In the genomic region with DNA sequence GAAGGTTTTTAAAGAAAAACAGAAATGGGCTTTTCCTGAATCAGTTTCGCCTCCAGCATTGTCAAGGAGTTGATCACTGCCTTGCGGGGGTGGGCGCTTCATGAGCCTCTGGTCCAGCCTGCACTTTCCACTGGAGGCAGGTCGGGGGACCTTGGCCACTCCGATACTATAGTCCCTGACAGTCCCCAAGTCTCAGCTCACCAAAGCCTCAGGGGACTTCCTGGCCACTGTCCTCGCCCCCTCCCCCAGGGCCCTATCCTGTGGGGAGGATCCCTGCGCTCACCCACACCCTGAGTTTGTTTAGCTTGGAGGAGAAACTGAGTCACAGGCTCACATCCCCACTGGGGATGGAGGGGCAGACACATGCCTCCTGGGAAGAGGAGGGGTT, we compare ENCODE assay signal across 32 cellular contexts. TPM values are rescaled to one million over a fixed set of nuclear protein-coding genes. Genes with fewer than 3 reads are reported as not detected.
"Had no signal": no experiment of that assay in that cellular context is flagged by ENCODE, and none has a peak within 500 bp of the region (broad histone marks: within the 10 kb centered on the region; RNA-seq: fewer than 3 reads in every experiment).

No MANE protein-coding gene starts in this region.

- H3K4me1 Mint-ChIP-seq: activated CD4-positive, alpha-beta T cell treated with anti-CD3 and anti-CD28 coated beads, Interleukin-2, amount 10 ng/mL, durations not matched to agents 24 days and 14 days; activated naive CD4-positive, alpha-beta T cell treated with anti-CD3 and anti-CD28 coated beads, Interleukin-2, amount 10 ng/mL, durations not matched to agents 7 days and 5 days; activated naive CD8-positive, alpha-beta T cell treated with anti-CD3 and anti-CD28 coated beads, Interleukin-2, amount 50 U/mL, for 24 hours; central memory CD8-positive, alpha-beta T cell had no signal

- ATAC-seq: activated naive CD8-positive, alpha-beta T cell treated with anti-CD3 and anti-CD28 coated beads, Interleukin-2, amount 50 U/mL, for 24 hours; gastrocnemius medialis; right lobe of liver; stimulated activated naive CD8-positive, alpha-beta T cell treated with anti-CD3 and anti-CD28 coated beads, Interleukin-15, Interleukin-2, amounts not matched to agents 100 U/mL and 50 U/mL, for 24 hours had no signal

- DNase-seq: activated CD4-positive, alpha-beta memory T cell treated with anti-CD3 and anti-CD28 coated beads for 36 hours; activated CD4-positive, alpha-beta T cell treated with anti-CD3 and anti-CD28 coated beads, Interleukin-2, amount 10 ng/mL, durations not matched to agents 24 days and 14 days; activated CD4-positive, CD25-positive, alpha-beta regulatory T cell treated with anti-CD3 and anti-CD28 coated beads, Interleukin-2, amount 50 U/mL, for 72 hours; activated CD8-positive, alpha-beta memory T cell treated with anti-CD3 and anti-CD28 coated beads, Interleukin-2, amount 50 U/mL, for 4 hours; activated gamma-delta T cell; activated naive CD4-positive, alpha-beta T cell treated with anti-CD3 and anti-CD28 coated beads, Interleukin-2, amount 10 ng/mL, durations not matched to agents 7 days and 5 days; activated naive CD8-positive, alpha-beta T cell treated with anti-CD3 and anti-CD28 coated beads, Interleukin-2, amount 50 U/mL, for 24 hours; activated T-cell treated with anti-CD3 and anti-CD28 coated beads, Interleukin-2, amount 50 U/mL, for 24 hours; amygdala; effector memory CD4-positive, alpha-beta T cell; gastrocnemius medialis; hippocampal formation; stimulated activated CD4-positive, alpha-beta T cell treated with anti-CD3 and anti-CD28 coated beads, Interleukin-12 subunit alpha, Interleukin-12 subunit beta, amount 100 ng/mL, for 4 hours; stimulated activated CD4-positive, alpha-beta T cell treated with anti-CD3 and anti-CD28 coated beads, Interleukin-4, amount 100 ng/mL, for 1 hour; stimulated activated naive CD8-positive, alpha-beta T cell treated with anti-CD3 and anti-CD28 coated beads, Interleukin-15, Interleukin-2, amounts not matched to agents 100 U/mL and 50 U/mL, for 24 hours; T-helper 2 cell; trophoblast cell had no signal

- H3K27ac Mint-ChIP-seq: activated CD4-positive, alpha-beta memory T cell treated with anti-CD3 and anti-CD28 coated beads for 36 hours; activated CD4-positive, alpha-beta T cell treated with anti-CD3 and anti-CD28 coated beads, Interleukin-2, amount 10 ng/mL, durations not matched to agents 24 days and 14 days; activated naive CD4-positive, alpha-beta T cell treated with anti-CD3 and anti-CD28 coated beads, Interleukin-2, amount 10 ng/mL, durations not matched to agents 7 days and 5 days; activated naive CD8-positive, alpha-beta T cell treated with anti-CD3 and anti-CD28 coated beads, Interleukin-2, amount 50 U/mL, for 24 hours; activated T-cell treated with anti-CD3 and anti-CD28 coated beads, Interleukin-2, amount 50 U/mL, for 24 hours; nephron had no signal

- H3K36me3 Mint-ChIP-seq: activated CD4-positive, alpha-beta memory T cell treated with anti-CD3 and anti-CD28 coated beads for 36 hours; activated naive CD4-positive, alpha-beta T cell treated with anti-CD3 and anti-CD28 coated beads, Interleukin-2, amount 10 ng/mL, durations not matched to agents 7 days and 5 days had no signal

- H3K27me3 Mint-ChIP-seq: activated CD4-positive, alpha-beta memory T cell treated with anti-CD3 and anti-CD28 coated beads for 36 hours; activated CD4-positive, alpha-beta T cell treated with anti-CD3 and anti-CD28 coated beads, Interleukin-2, amount 10 ng/mL, durations not matched to agents 24 days and 14 days; activated T-cell treated with anti-CD3 and anti-CD28 coated beads, Interleukin-2, amount 50 U/mL, for 24 hours had no signal

- H3K9me3 Mint-ChIP-seq: activated CD4-positive, alpha-beta memory T cell treated with anti-CD3 and anti-CD28 coated beads for 36 hours; activated CD4-positive, alpha-beta T cell treated with anti-CD3 and anti-CD28 coated beads, Interleukin-2, amount 10 ng/mL, durations not matched to agents 24 days and 14 days; activated naive CD4-positive, alpha-beta T cell treated with anti-CD3 and anti-CD28 coated beads, Interleukin-2, amount 10 ng/mL, durations not matched to agents 7 days and 5 days; activated naive CD8-positive, alpha-beta T cell treated with anti-CD3 and anti-CD28 coated beads, Interleukin-2, amount 50 U/mL, for 24 hours; activated T-cell treated with anti-CD3 and anti-CD28 coated beads, Interleukin-2, amount 50 U/mL, for 24 hours; central memory CD8-positive, alpha-beta T cell; nephron had no signal

- FAIRE-seq: bronchial epithelial cell, colon, keratinocyte, urothelium cell line had no signal

- H3K27me3 ChIP-seq: right lobe of liver had no signal

- H3K36me3 ChIP-seq: gastrocnemius medialis, right lobe of liver, thoracic aorta had no signal

- H3K9me3 ChIP-seq: gastrocnemius medialis, right lobe of liver, thoracic aorta had no signal

- H3K4me3 Mint-ChIP-seq: activated CD4-positive, alpha-beta memory T cell treated with anti-CD3 and anti-CD28 coated beads for 36 hours; activated CD4-positive, alpha-beta T cell treated with anti-CD3 and anti-CD28 coated beads, Interleukin-2, amount 10 ng/mL, durations not matched to agents 24 days and 14 days; activated naive CD4-positive, alpha-beta T cell treated with anti-CD3 and anti-CD28 coated beads, Interleukin-2, amount 10 ng/mL, durations not matched to agents 7 days and 5 days; activated naive CD8-positive, alpha-beta T cell treated with anti-CD3 and anti-CD28 coated beads, Interleukin-2, amount 50 U/mL, for 24 hours; activated T-cell treated with anti-CD3 and anti-CD28 coated beads, Interleukin-2, amount 50 U/mL, for 24 hours; central memory CD8-positive, alpha-beta T cell; nephron had no signal

- H3K4me3 ChIP-seq: gastrocnemius medialis, right lobe of liver, skin epidermis, thoracic aorta had no signal

- H3K4me1 ChIP-seq: gastrocnemius medialis, right lobe of liver had no signal

- H3K27ac ChIP-seq: gastrocnemius medialis, right lobe of liver, skin epidermis, thoracic aorta had no signal

RNA-seq across cellular contexts. Expression of a gene that starts 1.4 kb away (rescaled TPM):
- total RNA-seq: activated CD4-positive, alpha-beta memory T cell treated with anti-CD3 and anti-CD28 coated beads for 36 hours; activated CD4-positive, alpha-beta T cell treated with anti-CD3 and anti-CD28 coated beads, Interleukin-2, amount 10 ng/mL, durations not matched to agents 24 days and 14 days; activated CD8-positive, alpha-beta memory T cell treated with anti-CD3 and anti-CD28 coated beads for 36 hours; bronchial epithelial cell; dermis microvascular lymphatic vessel endothelial cell; epithelial cell of proximal tubule; lung microvascular endothelial cell; osteoblast; thoracic aorta had no signal
- polyA plus RNA-seq: keratinocyte had no signal

RNA-seq across cellular contexts. Expression of a gene that starts 22.4 kb away (rescaled TPM):
- total RNA-seq: activated CD4-positive, alpha-beta memory T cell treated with anti-CD3 and anti-CD28 coated beads for 36 hours; activated CD4-positive, alpha-beta T cell treated with anti-CD3 and anti-CD28 coated beads, Interleukin-2, amount 10 ng/mL, durations not matched to agents 24 days and 14 days; activated CD8-positive, alpha-beta memory T cell treated with anti-CD3 and anti-CD28 coated beads for 36 hours; bronchial epithelial cell; dermis microvascular lymphatic vessel endothelial cell; epithelial cell of proximal tubule; gastrocnemius medialis; lung microvascular endothelial cell; mucosa of gallbladder; osteoblast; right lobe of liver; thoracic aorta had no signal
- polyA plus RNA-seq: keratinocyte had no signal
